In the genomic region with DNA sequence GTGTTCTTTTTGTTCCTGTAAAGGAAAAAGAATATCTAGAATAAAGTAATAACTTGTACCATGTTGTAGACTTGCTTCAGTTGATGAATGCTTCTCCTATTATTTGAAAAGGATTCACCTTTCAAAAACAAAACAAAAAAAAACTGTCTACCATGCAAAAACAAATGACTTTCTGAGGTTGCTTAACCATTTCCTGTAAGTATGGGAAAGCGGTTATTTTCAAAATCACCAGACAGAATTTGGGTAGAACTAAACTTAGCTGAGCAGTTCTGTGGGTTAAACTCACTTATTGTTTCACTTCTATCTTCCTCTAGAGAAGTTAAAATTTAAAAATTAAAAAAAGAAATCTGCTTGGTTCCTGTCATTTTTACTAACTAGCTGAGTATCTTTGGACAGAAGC, we compare ENCODE assay signal across 8 cellular contexts. TPM values are rescaled to one million over a fixed set of nuclear protein-coding genes. Genes with fewer than 3 reads are reported as not detected.
DNase-seq lines count a peak whose midpoint lies in the region; ATAC-seq and TF ChIP-seq lines count a peak whose summit lies in the region.

No MANE protein-coding gene starts in this region.

- peak overlapping the region; percentile 81 for H3K27ac Mint-ChIP-seq in activated B cell treated with CpG ODN at 0.5 μM for 24 hours

- H4K20me1 ChIP-seq in BLaER1 treated with 17β-estradiol and CSF1 and Interleukin-3, amounts not matched to agents 10 nM and 100 nM = peaks cover 0 to 38% (median 0%) of the 10 kb centered on the region in 11 experiments; a peak in 3 of 22 replicates

- H3K4me2 ChIP-seq in BLaER1 treated with 17β-estradiol and CSF1 and Interleukin-3, amounts not matched to agents 10 nM and 100 nM = peak overlapping the region; percentile 70 to 98 (median 81); a peak in 21 of 22 replicates

- CTCF ChIA-PET in activated B cell treated with CpG ODN at 0.5 μM for 24 hours (lab: Charles Lee) = interaction anchor here (0.8 to 1.0 kb wide), 2 partner anchors 25 to 92 kb away, joined by 3 read pairs; a partner anchor contains a TSS

- peaks cover 2 to 27% (median 21%) of the 10 kb centered on the region in 11 experiments; a peak in 20 of 22 replicates for H3K36me3 ChIP-seq in BLaER1 treated with 17β-estradiol and CSF1 and Interleukin-3, amounts not matched to agents 10 nM and 100 nM

- DNase-seq in activated B cell treated with CpG ODN at 0.5 μM for 24 hours (no peak), amniotic stem cell (lab: John Stamatoyannopoulos, UW) (no peak), nucleus accumbens (lab: John Stamatoyannopoulos, UW) (no peak), NCI-H1417 treated with DMSO at 0.1 percent for 48 hours (lab: John Stamatoyannopoulos, UW) (no peak), SHP77 (lab: John Stamatoyannopoulos, UW) (no peak)

- H3K4me1 ChIP-seq in BLaER1 treated with 17β-estradiol and CSF1 and Interleukin-3, amounts not matched to agents 10 nM and 100 nM = peaks cover 48 to 72% (median 57%) of the 10 kb centered on the region in 10 experiments

- no peaks in the 10 kb centered on the region for H3K9me3 Mint-ChIP-seq in activated B cell treated with CpG ODN at 0.5 μM for 24 hours

- H3K9me3 ChIP-seq in BLaER1 treated with 17β-estradiol and CSF1 and Interleukin-3, amounts not matched to agents 10 nM and 100 nM (replicated peaks in 1 of 11) = peaks cover 0 to 30% (median 19%) of the 10 kb centered on the region in 11 experiments; a peak in 19 of 22 replicates

- peaks cover 20% of the 10 kb centered on the region for H3K36me3 Mint-ChIP-seq in activated B cell treated with CpG ODN at 0.5 μM for 24 hours (ENCODE audit: low read depth)

- H3K27me3 Mint-ChIP-seq in activated B cell treated with CpG ODN at 0.5 μM for 24 hours = no peaks in the 10 kb centered on the region

- POLR2A ChIA-PET in activated B cell treated with CpG ODN at 0.5 μM for 24 hours (lab: Charles Lee) = interaction anchor here (0.8 to 1.3 kb wide), 4 partner anchors 16 to 85 kb away, joined by 3 to 5 read pairs (median 4); a partner anchor contains a TSS

- H3K27ac ChIP-seq in BLaER1 treated with 17β-estradiol and CSF1 and Interleukin-3, amounts not matched to agents 10 nM and 100 nM = peak overlapping the region; percentile 39 to 94 (median 91); a peak in 21 of 22 replicates

- peak; percentile 62 for ATAC-seq in GM19372 (IDR thresholded peaks at IDR 0.05; ENCODE audit: low read depth, unreplicated experiment)
- peak; percentile 65 for ATAC-seq in HG03280 (IDR thresholded peaks at IDR 0.05; ENCODE audit: unreplicated experiment)
- ATAC-seq in activated B cell treated with CpG ODN at 0.5 μM for 24 hours (ENCODE audit: low read depth) = peak; percentile 29

- peak overlapping the region; percentile 61 for H3K4me3 Mint-ChIP-seq in activated B cell treated with CpG ODN at 0.5 μM for 24 hours

- peak overlapping the region; percentile 56 to 81 (median 74); a peak in 21 of 22 replicates for H3K9ac ChIP-seq in BLaER1 treated with 17β-estradiol and CSF1 and Interleukin-3, amounts not matched to agents 10 nM and 100 nM

- intact Hi-C loops in activated B cell treated with CpG ODN at 0.5 μM for 24 hours (cut with micrococcal nuclease) = loop anchor here (1.0 kb wide), 2 partner anchors 25 to 64 kb away; a partner anchor contains a TSS

- H3K4me3 ChIP-seq in BLaER1 treated with 17β-estradiol and CSF1 and Interleukin-3, amounts not matched to agents 10 nM and 100 nM = peak overlapping the region in 9 of 10 experiments; percentile 27 to 49 (median 38); a peak in 13 of 20 replicates

- H3K4me1 Mint-ChIP-seq in activated B cell treated with CpG ODN at 0.5 μM for 24 hours = peaks cover 89% of the 10 kb centered on the region

- no peak for TF ChIP-seq CTCF in activated B cell treated with CpG ODN at 0.5 μM for 24 hours (IDR thresholded peaks at IDR 0.05)

- H3K27me3 ChIP-seq in BLaER1 treated with 17β-estradiol and CSF1 and Interleukin-3, amounts not matched to agents 10 nM and 100 nM = no peaks in the 10 kb centered on the region

RNA-seq across cellular contexts. Expression of a gene that starts 25.2 kb away (rescaled TPM):
- total RNA-seq in activated B cell treated with CpG ODN at 0.5 μM for 24 hours = 88.8 and 96.5 TPM in 2 replicates
